Comparison of ENCODE assay signal across 13 cellular contexts in genomic region chr17:45996282-45996937, GRCh38. TPM values are rescaled to one million over a fixed set of nuclear protein-coding genes. Genes with fewer than 3 reads are reported as not detected.
DNase-seq lines count a peak whose midpoint lies in the region; TF ChIP-seq lines count a peak whose summit lies in the region.
"Had no signal": no experiment of that assay in that cellular context is flagged by ENCODE, and none has a peak within 500 bp of the region (broad histone marks: within the 10 kb centered on the region; RNA-seq: fewer than 3 reads in every experiment).

No MANE protein-coding gene starts in this region.

- H3K79me2 ChIP-seq in osteoblast (ENCODE audit: insufficient read depth, low read length) = no peaks in the 10 kb centered on the region

- H3K4me3 ChIP-seq in dorsolateral prefrontal cortex (no peak overlapping the region), osteoblast (ENCODE audit: insufficient read depth, low read length) (no peak overlapping the region)

- no peaks in the 10 kb centered on the region for H3K36me3 ChIP-seq in osteoblast (ENCODE audit: insufficient read depth, low read length)
- H3K36me3 ChIP-seq: BE2C had no signal

- DNase-seq in dorsolateral prefrontal cortex = no peak
- peak; percentile 56 for DNase-seq in osteoblast (ENCODE audit: insufficient read length, low spot score, missing footprints)
- no peak for DNase-seq in HPDE6-E6E7 (ENCODE audit: extremely low spot score)
- no peak for DNase-seq in NCI-H345 treated with DMSO at 0.1 percent for 48 hours (lab: John Stamatoyannopoulos, UW; ENCODE audit: unreplicated experiment)
- no peak for DNase-seq in dedifferentiated amniotic fluid mesenchymal stem cell (ENCODE audit: extremely low spot score)
- DNase-seq: ACHN; BE2C; C1 segment of cervical spinal cord; Caco-2; CD4-positive, CD25-positive, alpha-beta regulatory T cell; HCEC 1CT had no signal

- TF ChIP-seq CTCF in dorsolateral prefrontal cortex (IDR thresholded peaks at IDR 0.05 in 54 of 56, conservative IDR thresholded peaks at IDR 0.05 in 2 of 56; ENCODE audit: low read depth in 1 of 56, partially characterized antibody in 56 of 56) (no peak), osteoblast (IDR thresholded peaks at IDR 0.05; ENCODE audit: extremely low read depth, low read depth, low read length) (no peak)

- H4K20me1 ChIP-seq in osteoblast (ENCODE audit: insufficient read depth, low read length) = no peaks in the 10 kb centered on the region

- H3K9me3 ChIP-seq in osteoblast (ENCODE audit: low read depth, low read length) = no peaks in the 10 kb centered on the region
- H3K9me3 ChIP-seq: BE2C, Caco-2 had no signal

- no peak overlapping the region for H2AFZ ChIP-seq in osteoblast (ENCODE audit: low read length)

- no peak overlapping the region for H3K4me2 ChIP-seq in osteoblast (ENCODE audit: insufficient read depth, low read length)

- no peaks in the 10 kb centered on the region for H3K27me3 ChIP-seq in dorsolateral prefrontal cortex
- no peaks in the 10 kb centered on the region for H3K27me3 ChIP-seq in osteoblast (ENCODE audit: insufficient read depth, low read length)
- H3K27me3 ChIP-seq: BE2C had no signal

- intact Hi-C loops in dorsolateral prefrontal cortex (cut with DNase I) = no loop called here

- peaks cover 4% of the 10 kb centered on the region for H3K4me1 ChIP-seq in osteoblast (ENCODE audit: insufficient read depth, low read length)
- H3K4me1 ChIP-seq: BE2C had no signal

- H3K27ac ChIP-seq in angular gyrus (ENCODE audit: low read depth, low read length) (peak overlapping the region; percentile 3), dorsolateral prefrontal cortex (peak overlapping the region in 42 of 59 donors; percentile 2 to 90 (median 48)), osteoblast (ENCODE audit: low read depth, low read length) (no peak overlapping the region)

RNA-seq across cellular contexts. Expression of gene STH, which starts 2.6 kb away (rescaled TPM):
- total RNA-seq in dorsolateral prefrontal cortex (10 to 100 TPM in 84 of 120 experiments, 1 to 10 TPM in 36; 1.8 to 35.0 (median 12.2) TPM), osteoblast (not detected in 2 replicates)
- total RNA-seq: Caco-2; CD4-positive, CD25-positive, alpha-beta regulatory T cell; HT1080 had no signal
